Comparison of ENCODE assay signal across 23 cellular contexts in the genomic region with DNA sequence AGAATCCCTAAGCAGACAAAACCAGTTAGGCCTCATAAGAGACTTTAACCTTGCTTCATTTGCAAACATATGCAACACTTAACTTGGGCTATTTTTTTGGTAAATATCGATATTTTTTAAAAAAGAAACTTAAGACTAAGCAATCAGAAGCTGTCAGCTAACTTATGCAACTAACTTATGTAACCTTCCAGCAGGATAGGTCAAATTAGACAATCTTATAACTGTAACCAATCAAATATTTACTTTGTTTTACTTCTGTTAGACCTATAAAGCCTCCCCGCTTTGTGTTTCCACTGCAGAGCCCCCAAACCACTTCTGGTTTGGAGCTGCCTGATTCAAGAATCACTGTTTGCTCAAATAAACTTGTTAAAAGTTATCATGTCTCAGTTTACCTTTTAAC.
"Had no signal": no experiment of that assay in that cellular context is flagged by ENCODE, and none has a peak within 500 bp of the region (broad histone marks: within the 10 kb centered on the region; RNA-seq: fewer than 3 reads in every experiment).

No MANE protein-coding gene starts in this region.

- H3K4me3 ChIP-seq: gastrocnemius medialis, heart right ventricle, lung, mucosa of descending colon, neural progenitor cell, right lobe of liver, stomach, thyroid gland, vagina had no signal

- H3K4me1 ChIP-seq: parathyroid adenoma, right lobe of liver had no signal

- H3K9me3 ChIP-seq: gastrocnemius medialis, heart right ventricle, mucosa of descending colon, right lobe of liver, stomach, thyroid gland, vagina had no signal

- H3K27ac ChIP-seq: neural progenitor cell, parathyroid adenoma, stomach, thyroid gland, vagina had no signal

- ATAC-seq: gastrocnemius medialis; heart right ventricle; mucosa of descending colon; natural killer cell treated with Interleukin-12 subunit alpha and Interleukin-12 subunit beta and Interleukin-15 and Interleukin-18, amount 100 ng/mL, for 72 hours; stimulated activated effector memory CD8-positive, alpha-beta T cell treated with anti-CD3 and anti-CD28 coated beads, Interleukin-12 subunit alpha, Interleukin-12 subunit beta, amount 100 ng/mL, for 72 hours had no signal

- DNase-seq: cortex of kidney; effector CD4-positive, alpha-beta T cell; foreskin fibroblast; gastrocnemius medialis; heart right ventricle; hypothalamus; mucosa of descending colon; naive B cell; right lobe of liver; small intestine; stimulated activated CD4-positive, alpha-beta T cell treated with anti-CD3 and anti-CD28 coated beads, Interleukin-12 subunit alpha, Interleukin-12 subunit beta, amount 100 ng/mL, for 4 hours; stimulated activated CD4-positive, alpha-beta T cell treated with anti-CD3 and anti-CD28 coated beads, Interleukin-1b, Interleukin-23, amount 100 ng/mL, for 48 hours; stimulated activated CD4-positive, alpha-beta T cell treated with anti-CD3 and anti-CD28 coated beads, Interleukin-4, amount 100 ng/mL, for 24 hours; stimulated activated naive CD4-positive, alpha-beta T cell treated with Interleukin-2 at 50 U/mL for 16 hours; stomach; thyroid gland; trophoblast cell had no signal

- H3K9ac ChIP-seq: neural progenitor cell, parathyroid adenoma had no signal

- H3K27me3 ChIP-seq: gastrocnemius medialis, heart right ventricle, neural progenitor cell, right lobe of liver, stomach, thyroid gland, vagina had no signal

- H3K4me2 ChIP-seq: neural progenitor cell had no signal

- H2AFZ ChIP-seq: neural progenitor cell, parathyroid adenoma had no signal
